In the genomic region with DNA sequence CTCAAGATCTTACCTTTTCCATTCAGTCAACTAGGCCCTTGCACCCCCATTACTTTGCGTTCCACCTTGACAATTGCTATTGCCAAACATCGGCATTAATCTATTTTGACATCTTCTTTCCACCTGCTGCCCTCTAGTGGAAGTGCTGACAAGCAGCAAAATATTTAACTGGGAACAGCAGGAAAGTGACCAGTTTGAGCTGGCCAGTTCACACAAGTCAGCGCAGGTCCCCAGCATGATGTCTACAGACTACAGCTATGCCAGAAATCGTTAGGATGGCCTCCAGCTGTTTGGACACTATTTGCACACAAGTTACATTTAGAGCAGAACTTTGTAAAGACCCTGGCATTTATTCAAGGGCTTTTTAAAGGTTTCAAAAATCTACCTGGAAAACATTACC, we compare ENCODE assay signal across 8 cellular contexts.
A peak's percentile ranks its signal among the peaks of the same experiment; 100 is the strongest.
DNase-seq lines count a peak whose midpoint lies in the region; ATAC-seq and TF ChIP-seq lines count a peak whose summit lies in the region.

No MANE protein-coding gene starts in this region.

- ATAC-seq in GM18907 (IDR thresholded peaks at IDR 0.05; ENCODE audit: unreplicated experiment) (peak; percentile 77), omental fat pad (ENCODE audit: low FRiP score) (no peak)

- H3K9me3 ChIP-seq in stomach, result no peaks in the 10 kb centered on the region

- no peak for TF ChIP-seq POLR2A in stomach (IDR thresholded peaks at IDR 0.05)

- no peak overlapping the region for H3K4me3 ChIP-seq in stomach

- peak in 5 of 7 experiments; percentile 45 to 80 (median 71) for TF ChIP-seq CTCF in stomach (IDR thresholded peaks at IDR 0.05)
- no peak for TF ChIP-seq CTCF in omental fat pad (IDR thresholded peaks at IDR 0.05)

- H3K36me3 ChIP-seq in stomach, result no peaks in the 10 kb centered on the region

- H3K4me1 ChIP-seq in stomach, result peaks cover 0 to 48% (median 21%) of the 10 kb centered on the region in 4 donors

- no peak for TF ChIP-seq EP300 in stomach (IDR thresholded peaks at IDR 0.05)

- intact Hi-C loops in stomach (cut with DNase I; ENCODE audit: low total_unique reads), result no loop called here

- no peak overlapping the region for H3K27ac ChIP-seq in stomach

- WGBS in stomach, 5 donors, result 5 to 16% (median 9%) methylated on average over 4 of the region's 4 CpGs

- H3K27me3 ChIP-seq in stomach, result no peaks in the 10 kb centered on the region

- DNase-seq in COR-L47 (lab: John Stamatoyannopoulos, UW) (peak; percentile 25), HUDEP-2 (lab: John Stamatoyannopoulos, UW; ENCODE audit: unreplicated experiment in 76 of 76) (peak in 54 of 76 experiments; percentile 1 to 64 (median 22)), RPMI7951 (ENCODE audit: low read depth) (peak; percentile 49), cerebellum (ENCODE audit: low spot score) (peak; percentile 2), kidney tubule cell (ENCODE audit: low spot score) (peak; percentile 62), stomach (peak; percentile 43), omental fat pad (ENCODE audit: low spot score) (no peak)

Comparison
In these comparisons a context has a peak if more than half of its experiments do, and no peak if none do; other contexts are left out.
1. CTCF ChIP-seq: peak in stomach (5 of 7); none in omental fat pad (0 of 3).